In genomic region chr18:65547046-65547445, GRCh38 we compare ENCODE assay signal across 30 cellular contexts.
"Had no signal": no experiment of that assay in that cellular context is flagged by ENCODE, and none has a peak within 500 bp of the region (broad histone marks: within the 10 kb centered on the region; RNA-seq: fewer than 3 reads in every experiment).

No MANE protein-coding gene starts in this region.

- DNase-seq: activated CD4-positive, alpha-beta T cell treated with anti-CD3 and anti-CD28 coated beads for 4 hours; activated CD4-positive, alpha-beta T cell treated with anti-CD3 and anti-CD28 coated beads, Interleukin-2, amount 50 U/mL, for 4 hours; activated effector memory CD4-positive, alpha-beta T cell treated with Interleukin-2 at 50 U/mL for 16 hours; activated naive CD4-positive, alpha-beta T cell treated with Interleukin-2 at 50 U/mL for 16 hours; activated T-cell treated with anti-CD3 and anti-CD28 coated beads for 4 hours; cerebellar nuclear complex; colonic mucosa; effector memory CD4-positive, alpha-beta T cell; erythroblast; gastrocnemius medialis; glutamatergic neuron; kidney; left colon; mammary epithelial cell; naive B cell; nephron progenitor cell; ovary; stimulated activated CD4-positive, alpha-beta T cell treated with anti-CD3 and anti-CD28 coated beads, Interleukin-12 subunit alpha, Interleukin-12 subunit beta, amount 100 ng/mL, for 4 hours; stimulated activated CD4-positive, alpha-beta T cell treated with anti-CD3 and anti-CD28 coated beads, Interleukin-4, amount 100 ng/mL, for 1 hour; stimulated activated naive CD8-positive, alpha-beta T cell treated with anti-CD3 and anti-CD28 coated beads, Interleukin-15, amount 100 ng/mL, for 72 hours; substantia nigra; T-helper 9 cell; thyroid gland; upper lobe of left lung had no signal

- ATAC-seq: gastrocnemius medialis; left colon; sciatic nerve; stimulated activated effector memory CD8-positive, alpha-beta T cell treated with anti-CD3 and anti-CD28 coated beads, Interleukin-12 subunit alpha, Interleukin-12 subunit beta, amount 100 ng/mL, for 72 hours; stimulated activated naive CD8-positive, alpha-beta T cell treated with anti-CD3 and anti-CD28 coated beads, Interleukin-15, amount 100 ng/mL, for 72 hours had no signal

- H3K27me3 ChIP-seq: cardiac muscle cell, colonic mucosa, gastrocnemius medialis, ovary, thyroid gland, upper lobe of left lung, vagina had no signal

- H3K4me3 ChIP-seq: cardiac muscle cell, colonic mucosa, gastrocnemius medialis, ovary, skin epidermis, thyroid gland, upper lobe of left lung, vagina had no signal

- H3K27ac ChIP-seq: cardiac muscle cell, colonic mucosa, gastrocnemius medialis, ovary, skin epidermis, thyroid gland, upper lobe of left lung, vagina, VCaP had no signal
